In the genomic region with DNA sequence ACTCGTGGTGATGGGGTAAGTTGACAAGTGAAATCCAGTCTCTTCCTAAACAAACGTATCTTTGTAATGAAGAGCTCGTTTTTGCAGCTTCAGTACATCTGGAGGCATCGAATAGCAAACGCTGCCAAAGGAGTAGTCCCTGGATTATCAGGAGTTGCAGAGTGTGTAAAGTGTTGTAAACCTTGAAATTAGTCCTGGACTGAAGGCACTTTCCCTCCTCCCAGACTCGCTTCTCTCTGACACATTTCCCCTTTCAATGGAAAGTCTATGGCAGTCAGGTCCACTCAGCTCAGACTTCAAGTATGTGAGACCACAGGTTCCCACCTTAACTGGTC, we compare ENCODE assay signal across 8 cellular contexts. TPM values are rescaled to one million over a fixed set of nuclear protein-coding genes. Genes with fewer than 3 reads are reported as not detected.
DNase-seq lines count a peak whose midpoint lies in the region; ATAC-seq and TF ChIP-seq lines count a peak whose summit lies in the region.

No MANE protein-coding gene starts in this region.

- peak overlapping the region; percentile 98 for H3K4me3 Mint-ChIP-seq in CD8-positive, alpha-beta T cell
- H3K4me3 Mint-ChIP-seq in endothelial cell (ENCODE audit: unreplicated experiment) (peak overlapping the region; percentile 94), osteocyte (ENCODE audit: unreplicated experiment) (peak overlapping the region; percentile 88)

- H3K79me2 ChIP-seq in OCI-LY3 (ENCODE audit: low read length), result no peaks in the 10 kb centered on the region

- peak overlapping the region; percentile 88 for H3K27ac Mint-ChIP-seq in CD8-positive, alpha-beta T cell
- H3K27ac Mint-ChIP-seq in endothelial cell (ENCODE audit: unreplicated experiment) (no peak overlapping the region), osteocyte (ENCODE audit: unreplicated experiment) (peak overlapping the region; percentile 81)

- H3K9me3 Mint-ChIP-seq in CD8-positive, alpha-beta T cell, result no peaks in the 10 kb centered on the region
- H3K9me3 Mint-ChIP-seq in endothelial cell (ENCODE audit: unreplicated experiment), result no peaks in the 10 kb centered on the region
- H3K9me3 Mint-ChIP-seq in osteocyte (ENCODE audit: unreplicated experiment), result no peaks in the 10 kb centered on the region

- peaks cover 11% of the 10 kb centered on the region for H3K4me1 ChIP-seq in CD8-positive, alpha-beta T cell (ENCODE audit: insufficient read depth, low read length)
- peaks cover 20% of the 10 kb centered on the region for H3K4me1 ChIP-seq in OCI-LY3 (ENCODE audit: low read length)

- peaks cover 28% of the 10 kb centered on the region for H3K4me1 Mint-ChIP-seq in CD8-positive, alpha-beta T cell (ENCODE audit: low read depth)
- H3K4me1 Mint-ChIP-seq in endothelial cell (ENCODE audit: unreplicated experiment), result peaks cover 6% of the 10 kb centered on the region
- peaks cover 24% of the 10 kb centered on the region for H3K4me1 Mint-ChIP-seq in osteocyte (ENCODE audit: unreplicated experiment)

- no peak for ATAC-seq in CD8-positive, alpha-beta T cell
- ATAC-seq in HG03159 (IDR thresholded peaks at IDR 0.05; ENCODE audit: unreplicated experiment), result no peak

- peak overlapping the region; percentile 95 for H3K4me2 ChIP-seq in OCI-LY3 (ENCODE audit: low read length)

- H3K36me3 Mint-ChIP-seq in CD8-positive, alpha-beta T cell, result peaks cover 11% of the 10 kb centered on the region
- H3K36me3 Mint-ChIP-seq in endothelial cell (ENCODE audit: low read depth, unreplicated experiment) (no peaks in the 10 kb centered on the region), osteocyte (ENCODE audit: unreplicated experiment) (no peaks in the 10 kb centered on the region)

- no peak for TF ChIP-seq CTCF in CD8-positive, alpha-beta T cell (IDR thresholded peaks at IDR 0.05)
- TF ChIP-seq CTCF in OCI-LY3 (IDR thresholded peaks at IDR 0.05; ENCODE audit: low read depth, low read length) (no peak), endothelial cell (IDR thresholded peaks at IDR 0.05; ENCODE audit: unreplicated experiment) (no peak), osteocyte (IDR thresholded peaks at IDR 0.05) (no peak)

- POLR2A ChIA-PET in CD8-positive, alpha-beta T cell (lab: Charles Lee), result interaction anchor here (1.2 to 1.8 kb wide), 2 partner anchors 39 to 78 kb away, joined by 5 to 8 read pairs; partner anchors contain the start of gene MAPKAP1

- peak overlapping the region; percentile 78 for H2AFZ ChIP-seq in OCI-LY3 (ENCODE audit: low read depth, low read length)

- H3K4me3 ChIP-seq in CD8-positive, alpha-beta T cell (ENCODE audit: low read depth, low read length), result peak overlapping the region; percentile 74
- H3K4me3 ChIP-seq in OCI-LY3 (ENCODE audit: low read length), result peak overlapping the region; percentile 85

- H3K9me3 ChIP-seq in CD8-positive, alpha-beta T cell (ENCODE audit: low read length), result no peaks in the 10 kb centered on the region
- H3K9me3 ChIP-seq in OCI-LY3 (ENCODE audit: insufficient read depth, low read length), result no peaks in the 10 kb centered on the region

- H3K9ac ChIP-seq in OCI-LY3 (ENCODE audit: low read length), result peak overlapping the region; percentile 34

- H3K27me3 ChIP-seq in CD8-positive, alpha-beta T cell (ENCODE audit: insufficient read depth, low read length), result no peaks in the 10 kb centered on the region
- H3K27me3 ChIP-seq in OCI-LY3 (ENCODE audit: low read depth, low read length), result peaks cover 21% of the 10 kb centered on the region

- H4K20me1 ChIP-seq in OCI-LY3 (ENCODE audit: insufficient read depth, low read length), result no peaks in the 10 kb centered on the region

- CTCF ChIA-PET in CD8-positive, alpha-beta T cell (lab: Charles Lee), result interaction anchor here (0.8 to 1.3 kb wide), 3 partner anchors 9 to 39 kb away, joined by 3 to 4 read pairs (median 3); partner anchors contain the start of gene MAPKAP1

- H3K27ac ChIP-seq in CD8-positive, alpha-beta T cell (ENCODE audit: low read depth, low read length), result no peak overlapping the region
- no peak overlapping the region for H3K27ac ChIP-seq in OCI-LY3 (ENCODE audit: low read length)

- no peak for DNase-seq in CD8-positive, alpha-beta T cell
- DNase-seq in endothelial cell (ENCODE audit: low spot score) (no peak), osteocyte (ENCODE audit: extremely low spot score, unreplicated experiment) (no peak), HT-29 (ENCODE audit: low spot score) (no peak), SW480 (ENCODE audit: low spot score) (no peak), DMS79 (lab: John Stamatoyannopoulos, UW) (no peak)

- no peaks in the 10 kb centered on the region for H3K36me3 ChIP-seq in CD8-positive, alpha-beta T cell (ENCODE audit: insufficient read depth, low read length)
- no peaks in the 10 kb centered on the region for H3K36me3 ChIP-seq in OCI-LY3 (replicated peaks; ENCODE audit: low read depth, low read length)

- intact Hi-C loops in CD8-positive, alpha-beta T cell (cut with DNase I, micrococcal nuclease), result loop anchor here (1.0 to 5.0 kb wide), 4 partner anchors 38 to 805 kb away; partner anchors contain the start of genes MAPKAP1 (in 2 of the 2) and GOLGA1 (in 1 of the 2)

- H3K27me3 Mint-ChIP-seq in CD8-positive, alpha-beta T cell (ENCODE audit: low read depth), result no peaks in the 10 kb centered on the region
- H3K27me3 Mint-ChIP-seq in endothelial cell (ENCODE audit: unreplicated experiment) (peaks cover 4% of the 10 kb centered on the region), osteocyte (ENCODE audit: unreplicated experiment) (no peaks in the 10 kb centered on the region)

RNA-seq across cellular contexts. Expression of gene PBX3, which starts 1.5 kb away (rescaled TPM):
- 10 to 100 TPM; 16.2 to 19.9 TPM for total RNA-seq in CD8-positive, alpha-beta T cell
- total RNA-seq in endothelial cell (ENCODE audit: unreplicated experiment) (37.6 TPM), osteocyte (16.0 and 16.1 TPM in 2 replicates)
- total RNA-seq in HT-29 (2014; rRNA removed; shearing (Covaris generic)), result 27.2 and 39.2 TPM in 2 replicates

RNA-seq across cellular contexts. Expression of gene MAPKAP1, which starts 38.6 kb away (rescaled TPM):
- 10 to 100 TPM; 38.2 to 42.7 TPM for total RNA-seq in CD8-positive, alpha-beta T cell
- 74.6 TPM for total RNA-seq in endothelial cell (ENCODE audit: unreplicated experiment)
- total RNA-seq in osteocyte, result 67.2 and 76.9 TPM in 2 replicates
- 70.6 and 79.9 TPM in 2 replicates for total RNA-seq in HT-29 (2014; rRNA removed; shearing (Covaris generic))
